ENCODE assay signal across 12 cellular contexts in genomic region chr7:107638594-107638993, GRCh38. TPM values are rescaled to one million over a fixed set of nuclear protein-coding genes. Genes with fewer than 3 reads are reported as not detected.
DNase-seq lines count a peak whose midpoint lies in the region; ATAC-seq, FAIRE-seq and TF ChIP-seq lines count a peak whose summit lies in the region.
"Had no signal": no experiment of that assay in that cellular context is flagged by ENCODE, and none has a peak within 500 bp of the region (broad histone marks: within the 10 kb centered on the region; RNA-seq: fewer than 3 reads in every experiment).

No MANE protein-coding gene starts in this region.

- H3K9me3 ChIP-seq in K562 (replicated peaks; ENCODE audit: control insufficient read depth, insufficient read depth, low read depth, low read length): no peaks in the 10 kb centered on the region

- no peak overlapping the region for H3K9ac ChIP-seq in K562 (ENCODE audit: insufficient read depth in 1 of 2, low read depth in 2 of 2, low read length in 2 of 2)

- CTCF ChIA-PET in K562 (lab: Yijun Ruan, JAX; ENCODE audit: low intra/inter-chr PET ratio): interaction anchor here (0.6 kb wide), 1 partner anchor 25 kb away, joined by 3 read pairs; no protein-coding TSS in a partner anchor

- POLR2A ChIA-PET in K562 (lab: Yijun Ruan, JAX): interaction anchor here (1.0 kb wide), 1 partner anchor 16 kb away, joined by 3 read pairs; no protein-coding TSS in a partner anchor

- H4K20me1 ChIP-seq in K562 (replicated peaks; ENCODE audit: control insufficient read depth, insufficient read depth, low read length): no peaks in the 10 kb centered on the region

- H3K4me2 ChIP-seq in K562 (ENCODE audit: insufficient read depth, low read length): no peak overlapping the region

- FAIRE-seq in K562 (lab: Jason Lieb, UNC) (no peak), RCC 7860 (lab: Jason Lieb, UNC) (no peak)

- 0% methylated on average over 1 of the region's 1 CpG for WGBS in K562 (ENCODE audit: insufficient coverage, low coverage, missing lambda C conversion rate)

- no peak for TF ChIP-seq POLR2A in K562 (conservative IDR thresholded peaks at IDR 0.05)

- in situ Hi-C loops in K562 (cut with MboI): no loop called here

- no peaks in the 10 kb centered on the region for H3K79me2 ChIP-seq in K562 (ENCODE audit: control insufficient read depth, insufficient read depth, low read length)

- BruUV-seq in K562 (replicated peaks; lab: Mats Ljungman, UMichigan): no TSS peak

- no peaks in the 10 kb centered on the region for H3K4me1 ChIP-seq in K562 (replicated peaks in 1 of 2; ENCODE audit: control insufficient read depth in 2 of 2, insufficient read depth in 2 of 2, low read length in 2 of 2)

- no peak overlapping the region for H2AFZ ChIP-seq in K562 (ENCODE audit: low read depth, low read length)

- H3K27ac ChIP-seq in K562 (ENCODE audit: extremely low read depth, low read depth, low read length): no peak overlapping the region

- H3K27me3 ChIP-seq in K562 (ENCODE audit: control insufficient read depth in 2 of 2, insufficient read depth in 2 of 2, low read length in 2 of 2): peaks cover 4 to 6% of the 10 kb centered on the region in 2 experiments; a peak in 2 of 5 replicates

- no peak for TF ChIP-seq EP300 in K562 (IDR thresholded peaks at IDR 0.05; ENCODE audit: low read length)

- no peaks in the 10 kb centered on the region for H3K36me3 ChIP-seq in K562 (ENCODE audit: control insufficient read depth, insufficient read depth, low read length)

- intact Hi-C loops in K562 (cut with micrococcal nuclease): no loop called here

- no peaks in the 10 kb centered on the region for H3K9me1 ChIP-seq in K562 (ENCODE audit: control insufficient read depth, insufficient read depth, low read length)

- TF ChIP-seq CTCF in K562 (IDR thresholded peaks at IDR 0.05 in 2 of 3, conservative IDR thresholded peaks at IDR 0.05 in 1 of 3; ENCODE audit: insufficient read depth in 2 of 3, low read depth in 1 of 3, low read length in 3 of 3): no peak

- peak; percentile 48 for DNase-seq in SIG-M5 treated with dmso at 0.1 percent for 504 hours (lab: John Stamatoyannopoulos, UW; ENCODE audit: unreplicated experiment)
- DNase-seq in SIG-M5 (lab: John Stamatoyannopoulos, UW): no peak
- no peak for DNase-seq in K562 (ENCODE audit: extremely low read depth in 1 of 4, low spot score in 3 of 4)
- no peak for DNase-seq in hypothalamus (lab: John Stamatoyannopoulos, UW)
- no peak for DNase-seq in RCC 7860 (ENCODE audit: low spot score)
- no peak for DNase-seq in NCI-H2029 (lab: John Stamatoyannopoulos, UW)
- DNase-seq: 8988T; activated CD4-positive, alpha-beta T cell treated with anti-CD3 and anti-CD28 coated beads, Interleukin-2, amount 50 U/mL, for 48 hours; immature natural killer cell; stimulated activated naive CD4-positive, alpha-beta T cell had no signal

- no peak overlapping the region for H3K4me3 ChIP-seq in K562

- ATAC-seq in GM21576 (IDR thresholded peaks at IDR 0.05; ENCODE audit: unreplicated experiment) (peak; percentile 89), HG03432 (IDR thresholded peaks at IDR 0.05; ENCODE audit: unreplicated experiment) (peak; percentile 95), K562 (no peak)

- TF ChIP-seq RAD21 in K562 (CRISPR knock-in tag; conservative IDR thresholded peaks at IDR 0.05 in 1 of 2, IDR thresholded peaks at IDR 0.05 in 1 of 2): no peak

TF ChIP-seq in K562, 482 proteins besides CTCF, POLR2A, EP300 and RAD21:
- TF ChIP-seq TGIF2 (CRISPR knock-in tag; IDR thresholded peaks at IDR 0.05) (no peak), SPI1 (IDR thresholded peaks at IDR 0.05; ENCODE audit: borderline replicate concordance, low read depth, low read length) (peak; percentile 98), PHF20 (IDR thresholded peaks at IDR 0.05; ENCODE audit: partially characterized antibody) (no peak)

RNA-seq across cellular contexts. Expression of gene SLC26A4, which starts 22.0 kb away (rescaled TPM):
- 0.23 and 1.2 TPM in 2 replicates for total RNA-seq in K562 (2011; cell fraction: chromatin; rRNA removed; ENCODE audit: low replicate concordance)
- 0.26 and 0.33 TPM in 2 replicates for total RNA-seq in K562 (2011; cell fraction: nucleolus; rRNA removed)
- 0.22 and 0.92 TPM in 2 replicates for total RNA-seq in K562 (2011; cell fraction: nucleoplasm; rRNA removed)
- total RNA-seq in K562 (2014; rRNA removed) (0.09 and 0.29 TPM in 2 replicates), K562 (2014; rRNA removed; fragmentation: Illumina TruSeq; extraction: Trizol) (0.26 and 0.33 TPM in 2 replicates), K562 (2015; rRNA removed; fragmentation: Illumina TruSeq; extraction: Trizol) (0.11 and 0.43 TPM in 2 replicates), K562 (2021) (0.54 and 0.55 TPM in 2 replicates)
- polyA plus RNA-seq in K562 (2011; rRNA removed) (0.37 and 0.54 TPM in 2 replicates), K562 (2014; fragmentation: Illumina TruSeq; extraction: Trizol) (0.22 and 0.28 TPM in 2 replicates), K562 (2014; fragmentation: Nextera tagmentation; extraction: Ambion mirVana) (under 1 TPM; 0.10 to 0.18 TPM), K562 (2014; rRNA removed) (0.27 and 1.2 TPM in 2 replicates)
- polyA plus RNA-seq in K562 (2011; cell fraction: cytosol; rRNA removed): 0.13 and 0.16 TPM in 2 replicates
- 0.24 and 0.28 TPM in 2 replicates for polyA plus RNA-seq in K562 (2011; cell fraction: nucleus; rRNA removed)
- polyA plus RNA-seq in K562 (2012): 0.29 and 0.38 TPM in 2 replicates
- polyA minus RNA-seq in K562 (2011; rRNA and poly(A)+ RNA removed): 0.81 and 0.96 TPM in 2 replicates
- polyA minus RNA-seq in K562 (2011; cell fraction: cytosol; rRNA and poly(A)+ RNA removed): 1.3 TPM in 1 of 2 replicates, not detected in the other
- 0.33 TPM in 1 of 2 replicates, not detected in the other for polyA minus RNA-seq in K562 (2011; cell fraction: nucleus; rRNA and poly(A)+ RNA removed)
- polyA plus RNA-seq: immature natural killer cell had no signal

RNA-seq across cellular contexts. Expression of gene BCAP29, which starts 58.5 kb away (rescaled TPM):
- total RNA-seq in K562 (2011; cell fraction: chromatin; rRNA removed; ENCODE audit: low replicate concordance): 51.4 and 124 TPM in 2 replicates
- 40.4 and 42.2 TPM in 2 replicates for total RNA-seq in K562 (2011; cell fraction: nucleolus; rRNA removed)
- total RNA-seq in K562 (2011; cell fraction: nucleoplasm; rRNA removed): 91.8 and 107 TPM in 2 replicates
- total RNA-seq in K562 (2014; rRNA removed) (57.5 and 64.5 TPM in 2 replicates), K562 (2014; rRNA removed; fragmentation: Illumina TruSeq; extraction: Trizol) (113 and 136 TPM in 2 replicates), K562 (2015; rRNA removed; fragmentation: Illumina TruSeq; extraction: Trizol) (127 and 129 TPM in 2 replicates), K562 (2021) (78.7 and 89.6 TPM in 2 replicates)
- polyA plus RNA-seq in K562 (2011; rRNA removed) (47.0 and 91.8 TPM in 2 replicates), K562 (2014; fragmentation: Illumina TruSeq; extraction: Trizol) (122 and 137 TPM in 2 replicates), K562 (2014; fragmentation: Nextera tagmentation; extraction: Ambion mirVana) (10 to 100 TPM; 63.4 to 64.4 TPM), K562 (2014; rRNA removed) (77.0 and 79.7 TPM in 2 replicates)
- 15.0 and 31.1 TPM in 2 replicates for polyA plus RNA-seq in K562 (2011; cell fraction: cytosol; rRNA removed)
- 26.8 and 31.0 TPM in 2 replicates for polyA plus RNA-seq in K562 (2011; cell fraction: nucleus; rRNA removed)
- 79.2 and 87.0 TPM in 2 replicates for polyA plus RNA-seq in K562 (2012)
- 68.8 and 75.1 TPM in 2 replicates for polyA minus RNA-seq in K562 (2011; rRNA and poly(A)+ RNA removed)
- 16.3 and 35.2 TPM in 2 replicates for polyA minus RNA-seq in K562 (2011; cell fraction: cytosol; rRNA and poly(A)+ RNA removed)
- polyA minus RNA-seq in K562 (2011; cell fraction: nucleus; rRNA and poly(A)+ RNA removed): 50.6 and 69.1 TPM in 2 replicates
